In the genomic region with DNA sequence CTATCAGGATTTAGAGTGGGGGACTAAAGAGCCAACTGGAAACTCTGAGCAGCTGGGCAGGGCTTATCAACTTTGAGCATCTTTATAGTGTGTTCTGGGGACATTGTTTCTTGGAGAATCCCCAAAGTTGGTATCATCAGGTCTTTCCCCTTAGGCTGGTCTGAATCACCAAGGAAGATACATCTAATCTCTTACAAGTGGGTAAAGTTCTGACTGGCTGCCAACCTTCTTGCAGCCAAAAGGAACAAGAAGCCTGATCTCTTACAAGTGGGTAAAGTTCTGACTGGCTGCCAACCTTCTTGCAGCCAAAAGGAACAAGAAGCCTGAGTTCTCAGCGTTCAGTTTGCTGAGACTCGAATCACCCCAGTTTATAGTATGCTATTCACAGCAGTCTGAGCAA, we compare ENCODE assay signal across 14 cellular contexts. TPM values are rescaled to one million over a fixed set of nuclear protein-coding genes. Genes with fewer than 3 reads are reported as not detected.
DNase-seq lines count a peak whose midpoint lies in the region; ATAC-seq and TF ChIP-seq lines count a peak whose summit lies in the region.
"Had no signal": no experiment of that assay in that cellular context is flagged by ENCODE, and none has a peak within 500 bp of the region (broad histone marks: within the 10 kb centered on the region; RNA-seq: fewer than 3 reads in every experiment).

No MANE protein-coding gene starts in this region.

- H3K27ac ChIP-seq in 22Rv1: peak overlapping the region; percentile 86; the same call in 1 of the 2 replicates
- no peak overlapping the region for H3K27ac ChIP-seq in GM23248
- H3K27ac ChIP-seq: body of pancreas, WERI-Rb-1 had no signal

- peak overlapping the region; percentile 97 for H3K4me3 Mint-ChIP-seq in activated T-helper 2 cell treated with anti-CD3 and anti-CD28 coated beads, Interferon-gamma antibody, Interleukin-2, Interleukin-4, amounts not matched to agents 10 μg/mL and 5 μg/mL and 100 μg/mL, durations not matched to agents 14 hours and 24 hours and 36 hours (ENCODE audit: low read depth)
- H3K4me3 Mint-ChIP-seq: endodermal cell had no signal

- no peaks in the 10 kb centered on the region for H4K20me1 ChIP-seq in GM23248 (ENCODE audit: insufficient read depth)

- TF ChIP-seq CTCF in 22Rv1 (IDR thresholded peaks at IDR 0.05): no peak

- H3K27ac Mint-ChIP-seq in activated T-helper 2 cell treated with anti-CD3 and anti-CD28 coated beads, Interferon-gamma antibody, Interleukin-2, Interleukin-4, amounts not matched to agents 10 μg/mL and 5 μg/mL and 100 μg/mL, durations not matched to agents 14 hours and 24 hours and 36 hours: peak overlapping the region; percentile 81
- H3K27ac Mint-ChIP-seq: endodermal cell had no signal

- H3K27me3 Mint-ChIP-seq in activated T-helper 2 cell treated with anti-CD3 and anti-CD28 coated beads, Interferon-gamma antibody, Interleukin-2, Interleukin-4, amounts not matched to agents 10 μg/mL and 5 μg/mL and 100 μg/mL, durations not matched to agents 14 hours and 24 hours and 36 hours (ENCODE audit: low read depth): no peaks in the 10 kb centered on the region

- peaks cover 6% of the 10 kb centered on the region; the same call in 1 of the 2 replicates for H3K36me3 ChIP-seq in GM23248 (ENCODE audit: low read depth)

- DNase-seq in GM23248: peak; percentile 13
- DNase-seq in activated T-helper 2 cell treated with anti-CD3 and anti-CD28 coated beads, Interferon-gamma antibody, Interleukin-2, Interleukin-4, amounts not matched to agents 10 μg/mL and 5 μg/mL and 100 μg/mL, durations not matched to agents 14 hours and 24 hours and 36 hours (ENCODE audit: low spot score): no peak
- DNase-seq in midbrain (lab: John Stamatoyannopoulos, UW): peak; percentile 19
- no peak for DNase-seq in NCI-H2107 (lab: John Stamatoyannopoulos, UW)
- DNase-seq in HuH-7 (ENCODE audit: low spot score): no peak
- DNase-seq in KG1 (lab: John Stamatoyannopoulos, UW): no peak
- DNase-seq: body of pancreas, endodermal cell, NCI-H526 treated with DMSO at 0.1 percent for 48 hours, SHP77, WERI-Rb-1 had no signal

- intact Hi-C loops in activated T-helper 2 cell treated with anti-CD3 and anti-CD28 coated beads, Interferon-gamma antibody, Interleukin-2, Interleukin-4, amounts not matched to agents 10 μg/mL and 5 μg/mL and 100 μg/mL, durations not matched to agents 14 hours and 24 hours and 36 hours (cut with micrococcal nuclease): loop anchor here (1.0 to 5.0 kb wide), 6 partner anchors 11 to 742 kb away; a partner anchor contains a TSS

- peaks cover 6% of the 10 kb centered on the region; the same call in 1 of the 2 replicates for H3K4me1 ChIP-seq in GM23248 (ENCODE audit: insufficient read depth)

- H3K9me3 ChIP-seq in GM23248 (ENCODE audit: low read depth): no peaks in the 10 kb centered on the region
- H3K9me3 ChIP-seq: body of pancreas had no signal

- H3K9ac ChIP-seq in GM23248: no peak overlapping the region

- H3K4me1 Mint-ChIP-seq in activated T-helper 2 cell treated with anti-CD3 and anti-CD28 coated beads, Interferon-gamma antibody, Interleukin-2, Interleukin-4, amounts not matched to agents 10 μg/mL and 5 μg/mL and 100 μg/mL, durations not matched to agents 14 hours and 24 hours and 36 hours (ENCODE audit: low read depth): peaks cover 21% of the 10 kb centered on the region

- no peak overlapping the region for H3K4me3 ChIP-seq in GM23248
- H3K4me3 ChIP-seq: body of pancreas had no signal

- H3K79me2 ChIP-seq in GM23248 (ENCODE audit: insufficient read depth): peaks cover 34% of the 10 kb centered on the region

- WGBS in GM23248 (ENCODE audit: low coverage in 1 of 2, low lambda C conversion rate in 2 of 2, missing lambda C conversion rate in 2 of 2), 2 experiments: 67 to 71% methylated on average over 2 of the region's 2 CpGs

- H3K9me2 ChIP-seq in GM23248 (ENCODE audit: insufficient read depth): no peaks in the 10 kb centered on the region

- H3F3A ChIP-seq in GM23248 (ENCODE audit: insufficient read depth): peaks cover 3% of the 10 kb centered on the region; the same call in 1 of the 2 replicates

- ATAC-seq in GM19324 (IDR thresholded peaks at IDR 0.05; ENCODE audit: low FRiP score, unreplicated experiment): no peak
- ATAC-seq: body of pancreas had no signal

- H3K4me2 ChIP-seq in GM23248 (ENCODE audit: unreplicated experiment): no peak overlapping the region

- in situ Hi-C loops in GM23248 (cut with MboI): no loop called here

- no peak overlapping the region for H2AFZ ChIP-seq in GM23248

- peaks cover 20% of the 10 kb centered on the region for H3K36me3 Mint-ChIP-seq in activated T-helper 2 cell treated with anti-CD3 and anti-CD28 coated beads, Interferon-gamma antibody, Interleukin-2, Interleukin-4, amounts not matched to agents 10 μg/mL and 5 μg/mL and 100 μg/mL, durations not matched to agents 14 hours and 24 hours and 36 hours (ENCODE audit: low read depth)

- H3K27me3 ChIP-seq in GM23248 (replicated peaks; ENCODE audit: insufficient read depth): no peaks in the 10 kb centered on the region
- H3K27me3 ChIP-seq: body of pancreas had no signal

- no peaks in the 10 kb centered on the region for H3K9me3 Mint-ChIP-seq in activated T-helper 2 cell treated with anti-CD3 and anti-CD28 coated beads, Interferon-gamma antibody, Interleukin-2, Interleukin-4, amounts not matched to agents 10 μg/mL and 5 μg/mL and 100 μg/mL, durations not matched to agents 14 hours and 24 hours and 36 hours
- H3K9me3 Mint-ChIP-seq: endodermal cell had no signal

RNA-seq across cellular contexts. Expression of a gene that starts 1.6 kb away (rescaled TPM):
- total RNA-seq in GM23248 (2014; rRNA removed; shearing (Covaris generic)): 35.7 and 39.3 TPM in 2 replicates
- polyA plus RNA-seq in GM23248 (2016; fragmentation: Nextera tagmentation; extraction: Ambion mirVana): 15.1 and 16.9 TPM in 2 replicates
- total RNA-seq in activated T-helper 2 cell treated with anti-CD3 and anti-CD28 coated beads, Interferon-gamma antibody, Interleukin-2, Interleukin-4, amounts not matched to agents 10 μg/mL and 5 μg/mL and 100 μg/mL, durations not matched to agents 14 hours and 24 hours and 36 hours: 40.4 and 43.6 TPM in 2 replicates

RNA-seq across cellular contexts. Expression of a gene that starts 7.4 kb away (rescaled TPM):
- total RNA-seq in GM23248 (2014; rRNA removed; shearing (Covaris generic)): not detected in 2 replicates
- not detected in 2 replicates for polyA plus RNA-seq in GM23248 (2016; fragmentation: Nextera tagmentation; extraction: Ambion mirVana)
- total RNA-seq in activated T-helper 2 cell treated with anti-CD3 and anti-CD28 coated beads, Interferon-gamma antibody, Interleukin-2, Interleukin-4, amounts not matched to agents 10 μg/mL and 5 μg/mL and 100 μg/mL, durations not matched to agents 14 hours and 24 hours and 36 hours: 16.3 and 18.7 TPM in 2 replicates
- total RNA-seq: endodermal cell, HT-29 had no signal

RNA-seq across cellular contexts. Expression of a gene that starts 56.6 kb away (rescaled TPM):
- not detected in 2 replicates for total RNA-seq in GM23248 (2014; rRNA removed; shearing (Covaris generic))
- not detected in 2 replicates for polyA plus RNA-seq in GM23248 (2016; fragmentation: Nextera tagmentation; extraction: Ambion mirVana)
- total RNA-seq in activated T-helper 2 cell treated with anti-CD3 and anti-CD28 coated beads, Interferon-gamma antibody, Interleukin-2, Interleukin-4, amounts not matched to agents 10 μg/mL and 5 μg/mL and 100 μg/mL, durations not matched to agents 14 hours and 24 hours and 36 hours: not detected in 2 replicates
- total RNA-seq: body of pancreas, endodermal cell, HT-29 had no signal

Comparison
In these comparisons a context has a peak if more than half of its experiments do, and no peak if none do; other contexts are left out.
1. DNase-seq: peak in GM23248 (single experiment) and midbrain (single experiment); none in activated T-helper 2 cell treated with anti-CD3 and anti-CD28 coated beads, Interferon-gamma antibody, Interleukin-2, Interleukin-4, amounts not matched to agents 10 μg/mL and 5 μg/mL and 100 μg/mL, durations not matched to agents 14 hours and 24 hours and 36 hours (single experiment), NCI-H2107 (single experiment), HuH-7 (single experiment) and KG1 (single experiment).
2. RNA of a gene that starts 7.4 kb away (total RNA-seq): 16.3 to 18.7 TPM in activated T-helper 2 cell treated with anti-CD3 and anti-CD28 coated beads, Interferon-gamma antibody, Interleukin-2, Interleukin-4, amounts not matched to agents 10 μg/mL and 5 μg/mL and 100 μg/mL, durations not matched to agents 14 hours and 24 hours and 36 hours; not detected in GM23248; every median in the first group is over 10 times any median in the second.